Comparison of ENCODE assay signal across 13 cellular contexts in the genomic region with DNA sequence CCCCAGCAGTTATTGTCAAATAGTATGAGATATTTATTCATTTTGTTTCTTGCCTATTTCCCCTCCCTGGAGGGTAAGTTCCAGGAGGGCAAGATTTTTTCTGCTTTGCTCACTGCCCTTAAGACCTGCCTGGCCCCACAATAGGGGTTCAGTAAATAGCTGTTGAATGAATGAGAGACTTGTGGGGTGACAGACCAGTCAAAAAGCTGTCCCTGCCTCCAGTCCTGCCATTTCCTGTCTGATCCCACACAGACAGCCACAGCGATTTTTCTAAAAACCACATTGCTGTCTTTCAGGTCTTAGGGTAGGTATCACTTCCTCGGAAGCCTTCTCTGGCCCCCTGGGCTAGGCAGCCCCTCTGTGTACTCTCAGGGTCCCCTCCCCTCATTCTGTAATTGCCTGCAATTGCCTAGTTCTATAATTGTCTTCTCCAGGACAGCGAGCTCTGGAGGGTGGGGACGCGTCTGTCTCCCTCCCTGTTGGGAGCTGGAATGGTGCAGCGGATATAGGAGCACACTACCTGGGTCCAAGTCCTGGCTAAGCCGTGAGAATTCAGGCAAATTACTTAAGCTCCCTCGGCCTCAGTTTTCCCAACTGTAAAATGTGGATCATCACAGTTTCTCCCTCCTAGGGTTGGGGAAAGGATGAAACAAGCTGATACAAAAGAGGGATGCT. TPM values are rescaled to one million over a fixed set of nuclear protein-coding genes. Genes with fewer than 3 reads are reported as not detected.
DNase-seq lines count a peak whose midpoint lies in the region; ATAC-seq and TF ChIP-seq lines count a peak whose summit lies in the region.
"Had no signal": no experiment of that assay in that cellular context is flagged by ENCODE, and none has a peak within 500 bp of the region (broad histone marks: within the 10 kb centered on the region; RNA-seq: fewer than 3 reads in every experiment).

No MANE protein-coding gene starts in this region.

- no peaks in the 10 kb centered on the region for H3K36me3 Mint-ChIP-seq in nephron (ENCODE audit: low read depth)
- H3K36me3 Mint-ChIP-seq: naive thymus-derived CD8-positive, alpha-beta T cell had no signal

- no peak overlapping the region for H2AFZ ChIP-seq in Loucy (ENCODE audit: low read length)

- peak overlapping the region in 1 of 3 experiments; percentile 53 for H3K4me3 Mint-ChIP-seq in nephron
- H3K4me3 Mint-ChIP-seq: naive thymus-derived CD8-positive, alpha-beta T cell; stimulated activated effector memory CD8-positive, alpha-beta T cell treated with anti-CD3 and anti-CD28 coated beads, Interleukin-12 subunit alpha, Interleukin-12 subunit beta, amount 100 ng/mL, for 72 hours had no signal

- no peaks in the 10 kb centered on the region for H3K79me2 ChIP-seq in Loucy (ENCODE audit: insufficient read depth, low read length)

- intact Hi-C loops in mucosa of descending colon (cut with DNase I, micrococcal nuclease), result no loop called here

- H3K36me3 ChIP-seq in Loucy (ENCODE audit: insufficient read depth, low read length) (no peaks in the 10 kb centered on the region), mucosa of descending colon (ENCODE audit: low read depth) (no peaks in the 10 kb centered on the region)

- no peak for TF ChIP-seq CTCF in Loucy (conservative IDR thresholded peaks at IDR 0.05; ENCODE audit: low read length)
- TF ChIP-seq CTCF in nephron (IDR thresholded peaks at IDR 0.05; ENCODE audit: unreplicated experiment in 3 of 3), result no peak
- TF ChIP-seq CTCF in mucosa of descending colon (IDR thresholded peaks at IDR 0.05), result no peak

- H3K9ac ChIP-seq in Loucy (ENCODE audit: low read depth, low read length, poor library complexity, severe bottlenecking), result no peak overlapping the region

- peaks cover 65% of the 10 kb centered on the region for H3K4me1 Mint-ChIP-seq in nephron

- no peaks in the 10 kb centered on the region for H4K20me1 ChIP-seq in Loucy (ENCODE audit: insufficient read depth, low read length, poor library complexity, severe bottlenecking)

- no peak overlapping the region for H3K4me3 ChIP-seq in Loucy (ENCODE audit: low read length, poor library complexity, severe bottlenecking)
- H3K4me3 ChIP-seq in mucosa of descending colon, result no peak overlapping the region

- H3K4me2 ChIP-seq in Loucy (ENCODE audit: low read depth, low read length, poor library complexity, severe bottlenecking), result peak overlapping the region; percentile 39

- H3K4me1 ChIP-seq in Loucy (ENCODE audit: insufficient read depth, low read length, poor library complexity, severe bottlenecking) (peaks cover 26% of the 10 kb centered on the region), mucosa of descending colon (ENCODE audit: low read depth) (no peaks in the 10 kb centered on the region)

- peaks cover 5% of the 10 kb centered on the region for H3K27me3 Mint-ChIP-seq in nephron (ENCODE audit: low read depth)
- H3K27me3 Mint-ChIP-seq: naive thymus-derived CD8-positive, alpha-beta T cell had no signal

- DNase-seq in ELR (ENCODE audit: low read depth) (peak; percentile 73), astrocyte of the hippocampus (ENCODE audit: low read depth, low spot score) (peak; percentile 45), OCI-M2 (lab: John Stamatoyannopoulos, UW; ENCODE audit: unreplicated experiment) (no peak), mucosa of descending colon (no peak), UCSD-AML1 (lab: John Stamatoyannopoulos, UW; ENCODE audit: unreplicated experiment) (no peak)
- DNase-seq: Calu3; naive thymus-derived CD8-positive, alpha-beta T cell; NCI-H1105 had no signal

- peak overlapping the region; percentile 25 to 68 (median 63) for H3K27ac Mint-ChIP-seq in nephron
- H3K27ac Mint-ChIP-seq: stimulated activated effector memory CD8-positive, alpha-beta T cell treated with anti-CD3 and anti-CD28 coated beads, Interleukin-12 subunit alpha, Interleukin-12 subunit beta, amount 100 ng/mL, for 72 hours had no signal

- H3K27me3 ChIP-seq in Loucy (ENCODE audit: insufficient read depth, low read length, poor library complexity, severe bottlenecking), result no peaks in the 10 kb centered on the region

- no peaks in the 10 kb centered on the region for H3K9me3 Mint-ChIP-seq in nephron
- H3K9me3 Mint-ChIP-seq: naive thymus-derived CD8-positive, alpha-beta T cell; stimulated activated effector memory CD8-positive, alpha-beta T cell treated with anti-CD3 and anti-CD28 coated beads, Interleukin-12 subunit alpha, Interleukin-12 subunit beta, amount 100 ng/mL, for 72 hours had no signal

- no peaks in the 10 kb centered on the region for H3K9me3 ChIP-seq in Loucy (ENCODE audit: insufficient read depth, low read depth, low read length)
- H3K9me3 ChIP-seq in mucosa of descending colon, result no peaks in the 10 kb centered on the region

- ATAC-seq in mucosa of descending colon (no peak), HG03139 (IDR thresholded peaks at IDR 0.05; ENCODE audit: unreplicated experiment) (no peak)
- ATAC-seq: naive thymus-derived CD8-positive, alpha-beta T cell; stimulated activated effector memory CD8-positive, alpha-beta T cell treated with anti-CD3 and anti-CD28 coated beads, Interleukin-12 subunit alpha, Interleukin-12 subunit beta, amount 100 ng/mL, for 72 hours had no signal

- no peaks in the 10 kb centered on the region for H3K9me2 ChIP-seq in Loucy (replicated peaks; ENCODE audit: low read depth, low read length)

- no peaks in the 10 kb centered on the region for H3F3A ChIP-seq in Loucy (ENCODE audit: low read depth)

RNA-seq across cellular contexts. Expression of gene EXTL1, which starts 1.8 kb away (rescaled TPM):
- 1 to 10 TPM in 1 of 3 donors, under 1 TPM in 1, not detected in 1; 0.14 to 1.7 TPM for total RNA-seq in mucosa of descending colon
- total RNA-seq: Calu3; T-helper 2 cell treated with Interferon-gamma antibody and Interleukin-4, amounts not matched to agents 100 ng/mL and 5 ng/mL, for 36 hours had no signal

RNA-seq across cellular contexts. Expression of gene PAFAH2, which starts 21.9 kb away (rescaled TPM):
- total RNA-seq in mucosa of descending colon, result 10 to 100 TPM; 25.8 to 51.8 (median 38.0) TPM

RNA-seq across cellular contexts. Expression of gene SLC30A2, which starts 26.1 kb away (rescaled TPM):
- total RNA-seq in mucosa of descending colon, result under 1 TPM; 0.12 to 0.14 (median 0.13) TPM
- total RNA-seq: Calu3; naive thymus-derived CD8-positive, alpha-beta T cell; T-helper 2 cell treated with Interferon-gamma antibody and Interleukin-4, amounts not matched to agents 100 ng/mL and 5 ng/mL, for 36 hours had no signal

RNA-seq across cellular contexts. Expression of gene TRIM63, which starts 47.7 kb away (rescaled TPM):
- under 1 TPM in 2 of 3 donors, not detected in 1; 0.22 TPM for total RNA-seq in mucosa of descending colon
- total RNA-seq: Calu3; naive thymus-derived CD8-positive, alpha-beta T cell; T-helper 2 cell treated with Interferon-gamma antibody and Interleukin-4, amounts not matched to agents 100 ng/mL and 5 ng/mL, for 36 hours had no signal

Comparison
In these comparisons a context has a peak if more than half of its experiments do, and no peak if none do; other contexts are left out.
1. DNase-seq: peak in ELR (single experiment) and astrocyte of the hippocampus (single experiment); none in OCI-M2 (single experiment), mucosa of descending colon (0 of 3) and UCSD-AML1 (single experiment).